2 cellular contexts compared by ENCODE assay signal in the genomic region with DNA sequence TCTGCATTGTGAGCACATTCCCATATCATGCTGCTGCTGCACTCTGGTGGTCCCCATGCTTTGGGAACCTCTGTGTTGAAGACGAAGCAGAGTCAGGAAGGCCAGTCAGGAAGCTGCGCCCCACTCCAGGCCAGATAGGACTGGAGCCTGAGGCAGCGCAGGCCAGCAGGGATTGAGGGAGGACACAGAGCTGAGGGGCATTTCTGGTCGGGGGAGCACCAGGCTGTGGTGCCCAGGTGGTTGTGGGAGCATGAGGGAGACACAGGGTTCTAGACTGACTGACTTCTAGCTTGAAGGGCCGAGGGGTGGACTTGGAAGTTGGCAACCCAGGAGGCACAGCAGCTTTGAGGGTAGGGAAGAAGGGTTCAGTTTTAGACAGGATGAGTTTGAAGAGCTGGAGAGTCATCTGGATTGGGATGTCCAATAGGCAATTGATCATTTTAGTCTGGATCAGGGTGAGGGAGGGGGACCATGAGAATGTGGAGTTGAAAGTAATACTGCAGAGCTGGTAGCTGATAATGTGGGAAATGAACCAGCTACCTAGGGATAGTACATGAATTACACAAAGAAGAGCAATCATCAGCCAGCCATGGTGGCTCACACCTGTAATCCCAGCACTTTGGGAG.
TF ChIP-seq lines count a peak whose summit lies in the region.

No MANE protein-coding gene starts in this region.

TF ChIP-seq in HEK293, 187 proteins besides CTCF, POLR2A, EP300 and RAD21:
- TF ChIP-seq, protein P1, sequence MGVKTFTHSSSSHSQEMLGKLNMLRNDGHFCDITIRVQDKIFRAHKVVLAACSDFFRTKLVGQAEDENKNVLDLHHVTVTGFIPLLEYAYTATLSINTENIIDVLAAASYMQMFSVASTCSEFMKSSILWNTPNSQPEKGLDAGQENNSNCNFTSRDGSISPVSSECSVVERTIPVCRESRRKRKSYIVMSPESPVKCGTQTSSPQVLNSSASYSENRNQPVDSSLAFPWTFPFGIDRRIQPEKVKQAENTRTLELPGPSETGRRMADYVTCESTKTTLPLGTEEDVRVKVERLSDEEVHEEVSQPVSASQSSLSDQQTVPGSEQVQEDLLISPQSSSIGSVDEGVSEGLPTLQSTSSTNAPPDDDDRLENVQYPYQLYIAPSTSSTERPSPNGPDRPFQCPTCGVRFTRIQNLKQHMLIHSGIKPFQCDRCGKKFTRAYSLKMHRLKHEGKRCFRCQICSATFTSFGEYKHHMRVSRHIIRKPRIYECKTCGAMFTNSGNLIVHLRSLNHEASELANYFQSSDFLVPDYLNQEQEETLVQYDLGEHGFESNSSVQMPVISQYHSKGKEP (tag by site-specific recombination; IDR thresholded peaks at IDR 0.05): no peak
- TF ChIP-seq ZFP37 (tag by site-specific recombination; IDR thresholded peaks at IDR 0.05): no peak
- no peak for TF ChIP-seq GLIS1 (tag by site-specific recombination; IDR thresholded peaks at IDR 0.05)
- no peak for TF ChIP-seq HOXD13 (CRISPR knock-in tag; IDR thresholded peaks at IDR 0.05; ENCODE audit: borderline replicate concordance)
- peak; percentile 91 for TF ChIP-seq ZBTB17 (tag by site-specific recombination; IDR thresholded peaks at IDR 0.05)

TF ChIP-seq in K562, 482 proteins besides CTCF, POLR2A, EP300 and RAD21:
- TF ChIP-seq E2F3 (CRISPR knock-in tag; IDR thresholded peaks at IDR 0.05) (no peak), MTA1 (IDR thresholded peaks at IDR 0.05; ENCODE audit: borderline replicate concordance) (no peak), ZBTB17 (CRISPR knock-in tag; IDR thresholded peaks at IDR 0.05) (0 out of 2 replicates have a peak, but pooled peaks have one; percentile 32)
- TF ChIP-seq, protein P2, sequence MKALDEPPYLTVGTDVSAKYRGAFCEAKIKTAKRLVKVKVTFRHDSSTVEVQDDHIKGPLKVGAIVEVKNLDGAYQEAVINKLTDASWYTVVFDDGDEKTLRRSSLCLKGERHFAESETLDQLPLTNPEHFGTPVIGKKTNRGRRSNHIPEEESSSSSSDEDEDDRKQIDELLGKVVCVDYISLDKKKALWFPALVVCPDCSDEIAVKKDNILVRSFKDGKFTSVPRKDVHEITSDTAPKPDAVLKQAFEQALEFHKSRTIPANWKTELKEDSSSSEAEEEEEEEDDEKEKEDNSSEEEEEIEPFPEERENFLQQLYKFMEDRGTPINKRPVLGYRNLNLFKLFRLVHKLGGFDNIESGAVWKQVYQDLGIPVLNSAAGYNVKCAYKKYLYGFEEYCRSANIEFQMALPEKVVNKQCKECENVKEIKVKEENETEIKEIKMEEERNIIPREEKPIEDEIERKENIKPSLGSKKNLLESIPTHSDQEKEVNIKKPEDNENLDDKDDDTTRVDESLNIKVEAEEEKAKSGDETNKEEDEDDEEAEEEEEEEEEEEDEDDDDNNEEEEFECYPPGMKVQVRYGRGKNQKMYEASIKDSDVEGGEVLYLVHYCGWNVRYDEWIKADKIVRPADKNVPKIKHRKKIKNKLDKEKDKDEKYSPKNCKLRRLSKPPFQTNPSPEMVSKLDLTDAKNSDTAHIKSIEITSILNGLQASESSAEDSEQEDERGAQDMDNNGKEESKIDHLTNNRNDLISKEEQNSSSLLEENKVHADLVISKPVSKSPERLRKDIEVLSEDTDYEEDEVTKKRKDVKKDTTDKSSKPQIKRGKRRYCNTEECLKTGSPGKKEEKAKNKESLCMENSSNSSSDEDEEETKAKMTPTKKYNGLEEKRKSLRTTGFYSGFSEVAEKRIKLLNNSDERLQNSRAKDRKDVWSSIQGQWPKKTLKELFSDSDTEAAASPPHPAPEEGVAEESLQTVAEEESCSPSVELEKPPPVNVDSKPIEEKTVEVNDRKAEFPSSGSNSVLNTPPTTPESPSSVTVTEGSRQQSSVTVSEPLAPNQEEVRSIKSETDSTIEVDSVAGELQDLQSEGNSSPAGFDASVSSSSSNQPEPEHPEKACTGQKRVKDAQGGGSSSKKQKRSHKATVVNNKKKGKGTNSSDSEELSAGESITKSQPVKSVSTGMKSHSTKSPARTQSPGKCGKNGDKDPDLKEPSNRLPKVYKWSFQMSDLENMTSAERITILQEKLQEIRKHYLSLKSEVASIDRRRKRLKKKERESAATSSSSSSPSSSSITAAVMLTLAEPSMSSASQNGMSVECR (CRISPR knock-in tag; IDR thresholded peaks at IDR 0.05): no peak
